In the genomic region with DNA sequence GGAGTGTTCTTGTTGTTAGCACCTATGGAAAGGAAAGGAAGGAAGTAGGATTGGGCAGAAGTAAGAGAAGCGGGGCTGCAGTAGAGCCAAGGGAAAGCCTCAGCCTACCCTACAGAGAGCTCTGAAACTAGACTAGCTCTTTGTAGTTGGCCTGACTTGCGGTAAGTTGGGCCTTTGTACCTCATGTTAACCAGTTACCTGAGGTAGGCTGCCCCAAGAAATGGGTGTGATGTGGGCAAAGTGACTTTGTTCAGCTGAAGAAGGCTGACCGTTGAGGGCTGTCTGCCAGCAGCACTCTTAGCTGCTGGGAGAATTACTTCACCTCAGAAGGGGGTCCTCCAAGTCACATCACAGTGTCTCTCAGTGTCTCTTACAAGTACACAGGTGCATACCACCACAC, we compare ENCODE assay signal across 29 cellular contexts. TPM values are rescaled to one million over a fixed set of nuclear protein-coding genes. Genes with fewer than 3 reads are reported as not detected.
DNase-seq lines count a peak whose midpoint lies in the region; ATAC-seq, FAIRE-seq and TF ChIP-seq lines count a peak whose summit lies in the region.
"Had no signal": no experiment of that assay in that cellular context is flagged by ENCODE, and none has a peak within 500 bp of the region (broad histone marks: within the 10 kb centered on the region; RNA-seq: fewer than 3 reads in every experiment).

No MANE protein-coding gene starts in this region.

- intact Hi-C loops in HepG2 (cut with micrococcal nuclease; ENCODE audit: unreplicated experiment), result loop anchor here (5.0 kb wide), 1 partner anchor 214 kb away; a partner anchor contains a TSS
- intact Hi-C loops in right lobe of liver (cut with DNase I), result no loop called here
- intact Hi-C loops in K562 (cut with micrococcal nuclease), result loop anchor here (5.0 kb wide), 1 partner anchor 604 kb away; no protein-coding TSS in a partner anchor

- no peak for TF ChIP-seq EP300 in HepG2 (IDR thresholded peaks at IDR 0.05; ENCODE audit: low read depth in 2 of 2, low read length in 2 of 2)
- TF ChIP-seq EP300 in HepG2 (CRISPR knock-in tag; IDR thresholded peaks at IDR 0.05; ENCODE audit: borderline replicate concordance), result no peak
- TF ChIP-seq EP300 in K562 (IDR thresholded peaks at IDR 0.05; ENCODE audit: low read length), result no peak

- H3K4me1 ChIP-seq in HepG2 (ENCODE audit: insufficient read depth, low read length), result peaks cover 26% of the 10 kb centered on the region
- peaks cover 0 to 5% (median 0%) of the 10 kb centered on the region in 4 donors for H3K4me1 ChIP-seq in right lobe of liver
- peaks cover 17 to 39% of the 10 kb centered on the region in 2 experiments for H3K4me1 ChIP-seq in K562 (replicated peaks in 1 of 2; ENCODE audit: control insufficient read depth in 2 of 2, insufficient read depth in 2 of 2, low read length in 2 of 2)
- H3K4me1 ChIP-seq in trophoblast cell (ENCODE audit: control insufficient read depth in 1 of 2, insufficient read depth in 2 of 2, low read length in 2 of 2), result peaks cover 4 to 7% of the 10 kb centered on the region in 2 experiments

- no peak overlapping the region for H4K12ac ChIP-seq in trophoblast cell (ENCODE audit: low read depth, low read length)

- peak overlapping the region; percentile 62 for H2AK5ac ChIP-seq in trophoblast cell (ENCODE audit: low read length)

- in situ Hi-C loops in HepG2 (cut with HindIII; ENCODE audit: extremely low pct_ligation_motif_present, low pct_unique_long_range_greater_than_20kb) (loop anchor here (25.0 kb wide), 2 partner anchors 604 to 854 kb away; no protein-coding TSS in a partner anchor), K562 (cut with MboI) (no loop called here)

- H4K20me1 ChIP-seq in HepG2 (ENCODE audit: insufficient read depth, low read length) (no peaks in the 10 kb centered on the region), K562 (replicated peaks; ENCODE audit: control insufficient read depth, insufficient read depth, low read length) (no peaks in the 10 kb centered on the region)
- H4K20me1 ChIP-seq: BLaER1 had no signal

- no peak overlapping the region for H3K23ac ChIP-seq in trophoblast cell (ENCODE audit: low read length)

- no peak for TF ChIP-seq CTCF in HepG2 (CRISPR knock-in tag; IDR thresholded peaks at IDR 0.05)
- TF ChIP-seq CTCF in right lobe of liver (IDR thresholded peaks at IDR 0.05), result no peak
- TF ChIP-seq CTCF in K562 (IDR thresholded peaks at IDR 0.05 in 2 of 3, conservative IDR thresholded peaks at IDR 0.05 in 1 of 3; ENCODE audit: insufficient read depth in 2 of 3, low read depth in 1 of 3, low read length in 3 of 3), result no peak

- WGBS in HepG2 (ENCODE audit: low lambda C conversion rate), result 91% methylated on average over 3 of the region's 3 CpGs
- WGBS in right lobe of liver (ENCODE audit: insufficient coverage, low coverage, low lambda C conversion rate, missing lambda C conversion rate), result 80% methylated on average over 2 of the region's 3 CpGs
- 93% methylated on average over 3 of the region's 3 CpGs for WGBS in K562 (ENCODE audit: insufficient coverage, low coverage, missing lambda C conversion rate)
- no CpG with 5 or more reads among the region's 3 CpGs for WGBS in trophoblast cell (ENCODE audit: extremely low coverage, insufficient coverage, insufficient read length)

- H3K4me2 ChIP-seq in HepG2 (ENCODE audit: low read depth, low read length), result no peak overlapping the region
- H3K4me2 ChIP-seq in K562 (ENCODE audit: insufficient read depth, low read length), result no peak overlapping the region
- H3K4me2 ChIP-seq in trophoblast cell (ENCODE audit: low read length), result no peak overlapping the region
- H3K4me2 ChIP-seq: A549, BLaER1 had no signal

- DNase-seq in NCI-H82 (lab: John Stamatoyannopoulos, UW) (peak; percentile 21), NCI-H82 treated with DMSO at 0.1 percent for 48 hours (lab: John Stamatoyannopoulos, UW; ENCODE audit: unreplicated experiment) (no peak), HepG2 (ENCODE audit: low spot score) (no peak), right lobe of liver (no peak), K562 (ENCODE audit: extremely low read depth in 1 of 4, low spot score in 3 of 4) (no peak), trophoblast cell (no peak), retina (no peak)
- DNase-seq: BE2C; C1 segment of cervical spinal cord; CD4-positive, alpha-beta memory T cell; CD4-positive, CD25-positive, alpha-beta regulatory T cell; CD8-positive, alpha-beta memory T cell; COR-L47; DMS 273 treated with DMSO at 0.1 percent for 48 hours; DMS153; DMS53; DMS79; DND-41; EL; GDM1 had no signal

- H2BK12ac ChIP-seq in trophoblast cell (ENCODE audit: low read length), result peak overlapping the region; percentile 76

- ATAC-seq in HepG2, result no peak
- no peak for ATAC-seq in right lobe of liver
- no peak for ATAC-seq in K562
- ATAC-seq in GM19455 (IDR thresholded peaks at IDR 0.05; ENCODE audit: unreplicated experiment), result no peak
- ATAC-seq: A549, GM12878 had no signal

- TF ChIP-seq RAD21 in HepG2 (CRISPR knock-in tag; IDR thresholded peaks at IDR 0.05) (no peak), K562 (CRISPR knock-in tag; conservative IDR thresholded peaks at IDR 0.05 in 1 of 2, IDR thresholded peaks at IDR 0.05 in 1 of 2) (no peak)

- no peak for FAIRE-seq in HepG2 (lab: Jason Lieb, UNC)
- FAIRE-seq in K562 (lab: Jason Lieb, UNC), result no peak
- FAIRE-seq: A549, GM12878, GM12892, GM18507, GM19239 had no signal

- no peaks in the 10 kb centered on the region for H3K36me3 ChIP-seq in HepG2 (replicated peaks in 1 of 2; ENCODE audit: control insufficient read depth in 1 of 2, insufficient read depth in 2 of 2, low read length in 2 of 2)
- no peaks in the 10 kb centered on the region for H3K36me3 ChIP-seq in right lobe of liver
- H3K36me3 ChIP-seq in K562 (ENCODE audit: control insufficient read depth, insufficient read depth, low read length), result no peaks in the 10 kb centered on the region
- H3K36me3 ChIP-seq in trophoblast cell (ENCODE audit: control insufficient read depth in 1 of 2, insufficient read depth in 2 of 2, low read length in 2 of 2), result no peaks in the 10 kb centered on the region
- H3K36me3 ChIP-seq: BE2C, BLaER1 had no signal

- POLR2A ChIA-PET in HepG2 (lab: Yijun Ruan, JAX), result interaction anchor here (1.7 kb wide), 1 partner anchor 214 kb away, joined by 4 read pairs; no protein-coding TSS in a partner anchor
- POLR2A ChIA-PET in K562 (lab: Yijun Ruan, JAX), result interaction anchor here (0.7 kb wide), 1 partner anchor 1300 kb away, joined by 3 read pairs; no protein-coding TSS in a partner anchor

- TF ChIP-seq POLR2A in HepG2 (IDR thresholded peaks at IDR 0.05; ENCODE audit: insufficient read depth in 1 of 2, low read depth in 2 of 2, low read length in 2 of 2), result no peak
- no peak for TF ChIP-seq POLR2A in right lobe of liver (IDR thresholded peaks at IDR 0.05)
- no peak for TF ChIP-seq POLR2A in K562 (conservative IDR thresholded peaks at IDR 0.05)

- no peaks in the 10 kb centered on the region for H3K27me3 ChIP-seq in HepG2 (ENCODE audit: control insufficient read depth in 1 of 2, insufficient read depth in 2 of 2, low read length in 2 of 2)
- no peaks in the 10 kb centered on the region for H3K27me3 ChIP-seq in right lobe of liver
- no peaks in the 10 kb centered on the region for H3K27me3 ChIP-seq in K562 (ENCODE audit: control insufficient read depth in 2 of 2, insufficient read depth in 2 of 2, low read length in 2 of 2)
- no peaks in the 10 kb centered on the region for H3K27me3 ChIP-seq in trophoblast cell (ENCODE audit: insufficient read depth, low read length)
- H3K27me3 ChIP-seq: BE2C, BLaER1 had no signal

- H3K18ac ChIP-seq in trophoblast cell (ENCODE audit: low read length), result no peak overlapping the region

- no peak overlapping the region for H4K91ac ChIP-seq in trophoblast cell (ENCODE audit: low read depth, low read length)

- H3K4me3 ChIP-seq in HepG2 (replicated peaks in 1 of 3; ENCODE audit: insufficient read depth in 1 of 3, low read depth in 2 of 3, low read length in 3 of 3) (no peak overlapping the region), right lobe of liver (no peak overlapping the region), K562 (no peak overlapping the region), trophoblast cell (ENCODE audit: low read depth, low read length) (no peak overlapping the region)
- H3K4me3 ChIP-seq: A549, BLaER1, GM12878 had no signal

- H3K9ac ChIP-seq in HepG2 (ENCODE audit: insufficient read depth, low read depth, low read length), result no peak overlapping the region
- no peak overlapping the region for H3K9ac ChIP-seq in K562 (ENCODE audit: insufficient read depth in 1 of 2, low read depth in 2 of 2, low read length in 2 of 2)
- H3K9ac ChIP-seq in trophoblast cell (ENCODE audit: low read length), result peak overlapping the region; percentile 56
- H3K9ac ChIP-seq: BLaER1 had no signal

- no peaks in the 10 kb centered on the region for H3K79me2 ChIP-seq in HepG2 (ENCODE audit: insufficient read depth, low read length)
- no peaks in the 10 kb centered on the region for H3K79me2 ChIP-seq in K562 (ENCODE audit: control insufficient read depth, insufficient read depth, low read length)
- H3K79me2 ChIP-seq in trophoblast cell (ENCODE audit: control insufficient read depth, insufficient read depth, low read length, poor library complexity), result no peaks in the 10 kb centered on the region

- peaks cover 5% of the 10 kb centered on the region for H3K79me1 ChIP-seq in trophoblast cell (ENCODE audit: low read length)

- H2BK5ac ChIP-seq in trophoblast cell (ENCODE audit: low read depth, low read length, poor library complexity), result no peak overlapping the region

- no peaks in the 10 kb centered on the region for H3K9me3 ChIP-seq in HepG2 (ENCODE audit: low read length)
- H3K9me3 ChIP-seq in right lobe of liver, result no peaks in the 10 kb centered on the region
- H3K9me3 ChIP-seq in K562 (replicated peaks; ENCODE audit: control insufficient read depth, insufficient read depth, low read depth, low read length), result no peaks in the 10 kb centered on the region
- H3K9me3 ChIP-seq in trophoblast cell (ENCODE audit: insufficient read depth, low read depth, low read length), result no peaks in the 10 kb centered on the region
- H3K9me3 ChIP-seq: A549, BE2C, BLaER1 had no signal

- no peak overlapping the region for H3K14ac ChIP-seq in trophoblast cell (ENCODE audit: low read length)

- no TSS peak for BruUV-seq in HepG2 (replicated peaks; lab: Mats Ljungman, UMichigan)
- BruUV-seq in K562 (replicated peaks; lab: Mats Ljungman, UMichigan), result no TSS peak

- H2BK120ac ChIP-seq in trophoblast cell (ENCODE audit: insufficient read depth, low read length, poor library complexity), result no peak overlapping the region

- H3K4ac ChIP-seq in trophoblast cell (ENCODE audit: low read depth, low read length), result no peak overlapping the region

- CTCF ChIA-PET in HepG2 (lab: Yijun Ruan, JAX; ENCODE audit: low intra/inter-chr PET ratio, low total read pairs) (no interaction called here), K562 (lab: Yijun Ruan, JAX; ENCODE audit: low intra/inter-chr PET ratio) (no interaction called here)

- no peak overlapping the region for H4K8ac ChIP-seq in trophoblast cell (ENCODE audit: low read depth, low read length)

- no peaks in the 10 kb centered on the region for H3K9me1 ChIP-seq in K562 (ENCODE audit: control insufficient read depth, insufficient read depth, low read length)

- H3K27ac ChIP-seq in HepG2 (ENCODE audit: extremely low read length, insufficient read depth, low read length) (no peak overlapping the region), right lobe of liver (no peak overlapping the region), K562 (ENCODE audit: extremely low read depth, low read depth, low read length) (no peak overlapping the region), trophoblast cell (ENCODE audit: low read depth, low read length) (no peak overlapping the region)
- H3K27ac ChIP-seq: 22Rv1, A549, BLaER1 had no signal

- H2AFZ ChIP-seq in HepG2 (ENCODE audit: low read length) (peak overlapping the region; percentile 7), K562 (ENCODE audit: low read depth, low read length) (peak overlapping the region; percentile 48), trophoblast cell (ENCODE audit: insufficient read depth, low read length, poor library complexity) (no peak overlapping the region)

RNA-seq across cellular contexts. Expression of a gene that starts 54.9 kb away (rescaled TPM):
- total RNA-seq in HepG2 (2016; rRNA removed; fragmentation: Illumina TruSeq; extraction: Trizol), result 16.0 and 18.0 TPM in 2 replicates
- 4.4 and 5.4 TPM in 2 replicates for total RNA-seq in HepG2 (2016; cell fraction: cytosol; rRNA removed; fragmentation: Illumina TruSeq; extraction: Trizol; ENCODE audit: low read depth)
- 16.1 and 16.7 TPM in 2 replicates for total RNA-seq in HepG2 (2016; cell fraction: insoluble cytoplasmic fraction; rRNA removed; fragmentation: Illumina TruSeq; extraction: Trizol)
- total RNA-seq in HepG2 (2016; cell fraction: membrane; rRNA removed; fragmentation: Illumina TruSeq; extraction: Trizol), result 7.8 and 11.8 TPM in 2 replicates
- 29.6 and 31.1 TPM in 2 replicates for total RNA-seq in HepG2 (2016; cell fraction: nucleus; rRNA removed; fragmentation: Illumina TruSeq; extraction: Trizol)
- polyA plus RNA-seq in HepG2 (2011; rRNA removed), result 6.5 and 7.0 TPM in 2 replicates
- polyA plus RNA-seq in HepG2 (2011; cell fraction: cytosol; rRNA removed), result 2.1 and 3.1 TPM in 2 replicates
- 4.9 and 7.2 TPM in 2 replicates for polyA plus RNA-seq in HepG2 (2011; cell fraction: nucleus; rRNA removed)
- 6.3 and 6.4 TPM in 2 replicates for polyA plus RNA-seq in HepG2 (2012)
- polyA plus RNA-seq in HepG2 (2016; cell fraction: cytosol; fragmentation: Illumina TruSeq; extraction: Trizol; ENCODE audit: low read depth), result 2.1 and 2.3 TPM in 2 replicates
- 14.2 and 15.0 TPM in 2 replicates for polyA plus RNA-seq in HepG2 (2016; cell fraction: insoluble cytoplasmic fraction; fragmentation: Illumina TruSeq; extraction: Trizol; ENCODE audit: low read depth)
- 4.0 and 5.0 TPM in 2 replicates for polyA plus RNA-seq in HepG2 (2016; cell fraction: membrane; fragmentation: Illumina TruSeq; extraction: Trizol; ENCODE audit: low read depth)
- polyA plus RNA-seq in HepG2 (2016; cell fraction: nucleus; fragmentation: Illumina TruSeq; extraction: Trizol; ENCODE audit: insufficient read depth, low read depth), result 23.3 and 27.1 TPM in 2 replicates
- polyA minus RNA-seq in HepG2 (2011; rRNA and poly(A)+ RNA removed; ENCODE audit: low replicate concordance), result 1.5 TPM in 1 of 2 replicates, not detected in the other
- 2.9 and 3.9 TPM in 2 replicates for polyA minus RNA-seq in HepG2 (2011; cell fraction: cytosol; rRNA and poly(A)+ RNA removed)
- polyA minus RNA-seq in HepG2 (2011; cell fraction: nucleus; rRNA and poly(A)+ RNA removed), result 17.5 and 24.4 TPM in 2 replicates
- total RNA-seq in right lobe of liver, result 1 to 10 TPM; 2.5 to 5.0 (median 3.2) TPM
- 4.1 and 23.9 TPM in 2 replicates for total RNA-seq in K562 (2011; cell fraction: chromatin; rRNA removed; ENCODE audit: low replicate concordance)
- total RNA-seq in K562 (2011; cell fraction: nucleolus; rRNA removed), result 2.7 and 4.9 TPM in 2 replicates
- total RNA-seq in K562 (2011; cell fraction: nucleoplasm; rRNA removed), result 8.4 and 13.0 TPM in 2 replicates
- 7.8 and 8.4 TPM in 2 replicates for total RNA-seq in K562 (2014; rRNA removed)
- 16.8 and 18.7 TPM in 2 replicates for total RNA-seq in K562 (2014; rRNA removed; fragmentation: Illumina TruSeq; extraction: Trizol)
- 15.1 and 15.7 TPM in 2 replicates for total RNA-seq in K562 (2015; rRNA removed; fragmentation: Illumina TruSeq; extraction: Trizol)
- 9.5 and 13.6 TPM in 2 replicates for total RNA-seq in K562 (2021)
- 10.7 and 13.1 TPM in 2 replicates for polyA plus RNA-seq in K562 (2011; rRNA removed)
- 1.9 and 4.1 TPM in 2 replicates for polyA plus RNA-seq in K562 (2011; cell fraction: cytosol; rRNA removed)
- polyA plus RNA-seq in K562 (2011; cell fraction: nucleus; rRNA removed), result 13.8 and 14.7 TPM in 2 replicates
- polyA plus RNA-seq in K562 (2012), result 6.3 and 8.8 TPM in 2 replicates
- 11.2 and 15.1 TPM in 2 replicates for polyA plus RNA-seq in K562 (2014; fragmentation: Illumina TruSeq; extraction: Trizol)
- 1 to 10 TPM; 6.4 to 9.3 TPM for polyA plus RNA-seq in K562 (2014; fragmentation: Nextera tagmentation; extraction: Ambion mirVana)
- polyA plus RNA-seq in K562 (2014; rRNA removed), result 9.9 and 10.1 TPM in 2 replicates
- 10.7 and 12.1 TPM in 2 replicates for polyA minus RNA-seq in K562 (2011; rRNA and poly(A)+ RNA removed)
- 3.3 and 6.6 TPM in 2 replicates for polyA minus RNA-seq in K562 (2011; cell fraction: cytosol; rRNA and poly(A)+ RNA removed)
- polyA minus RNA-seq in K562 (2011; cell fraction: nucleus; rRNA and poly(A)+ RNA removed), result 13.3 and 16.1 TPM in 2 replicates
- 5.4 and 6.4 TPM in 2 replicates for polyA plus RNA-seq in trophoblast cell (2013)
- total RNA-seq: GM12878 had no signal
- polyA plus RNA-seq: CD14-positive monocyte had no signal

Comparison
In these comparisons a context has a peak if more than half of its experiments do, and no peak if none do; other contexts are left out.
1. intact Hi-C loops: an anchor here in HepG2 (5.0 kb wide) and K562 (5.0 kb wide); none called in right lobe of liver.